8 cellular contexts compared by ENCODE assay signal in genomic region chr15:89206908-89207331, GRCh38. TPM values are rescaled to one million over a fixed set of nuclear protein-coding genes. Genes with fewer than 3 reads are reported as not detected.
A peak's percentile ranks its signal among the peaks of the same experiment; 100 is the strongest.
DNase-seq lines count a peak whose midpoint lies in the region; ATAC-seq and TF ChIP-seq lines count a peak whose summit lies in the region.

No MANE protein-coding gene starts in this region.

- DNase-seq in ELF-1 (ENCODE audit: low read depth, low spot score) (peak; percentile 94), H7 (peak; percentile 96), NCI-H1092 (lab: John Stamatoyannopoulos, UW) (peak; percentile 71), T1000 (lab: John Stamatoyannopoulos, UW) (peak; percentile 65), anterior cingulate cortex (lab: John Stamatoyannopoulos, UW) (peak in 56 of 58 donors; percentile 16 to 86 (median 64)), hepatocyte (ENCODE audit: low spot score) (peak; percentile 84), gastrocnemius medialis (peak; percentile 44 to 50)

- no peaks in the 10 kb centered on the region for H3K79me2 ChIP-seq in hepatocyte

- no peaks in the 10 kb centered on the region for H3K9me2 ChIP-seq in hepatocyte (replicated peaks; ENCODE audit: insufficient read depth)

- H3K4me1 ChIP-seq in hepatocyte (ENCODE audit: insufficient read depth) (no peaks in the 10 kb centered on the region), gastrocnemius medialis (peaks cover 0 to 3% of the 10 kb centered on the region in 2 donors)

- H3K27me3 ChIP-seq in H7 (ENCODE audit: control insufficient read depth, insufficient read depth, low read length) (no peaks in the 10 kb centered on the region), hepatocyte (no peaks in the 10 kb centered on the region), gastrocnemius medialis (no peaks in the 10 kb centered on the region)

- WGBS in hepatocyte (ENCODE audit: low lambda C conversion rate, missing lambda C conversion rate), result 9% methylated on average over 14 of the region's 14 CpGs

- ATAC-seq in gastrocnemius medialis, result peak; percentile 50 to 75
- ATAC-seq in GM19023 (IDR thresholded peaks at IDR 0.05; ENCODE audit: unreplicated experiment), result no peak

- no peak overlapping the region for H3K27ac ChIP-seq in hepatocyte
- H3K27ac ChIP-seq in gastrocnemius medialis, result no peak overlapping the region

- H3K4me3 ChIP-seq in H7 (ENCODE audit: insufficient read depth, low read depth, low read length) (no peak overlapping the region), hepatocyte (no peak overlapping the region), gastrocnemius medialis (peak overlapping the region in 2 of 4 donors; percentile 5 to 22)

- TF ChIP-seq POLR2A in gastrocnemius medialis (IDR thresholded peaks at IDR 0.05), result no peak

- H3K9me3 ChIP-seq in hepatocyte (ENCODE audit: low read depth) (no peaks in the 10 kb centered on the region), gastrocnemius medialis (no peaks in the 10 kb centered on the region)

- H2AFZ ChIP-seq in hepatocyte, result no peak overlapping the region

- TF ChIP-seq CTCF in hepatocyte (IDR thresholded peaks at IDR 0.05; ENCODE audit: poor library complexity) (peak; percentile 95), gastrocnemius medialis (IDR thresholded peaks at IDR 0.05 in 4 of 5, conservative IDR thresholded peaks at IDR 0.05 in 1 of 5) (peak; percentile 89 to 96 (median 94))

- no peaks in the 10 kb centered on the region for H4K20me1 ChIP-seq in hepatocyte (ENCODE audit: insufficient read depth, poor library complexity, severe bottlenecking)

- in situ Hi-C loops in gastrocnemius medialis (cut with MboI; ENCODE audit: low sequenced_read_pairs in 4 of 4), result loop anchor here in 1 of 4 donors (25.0 kb wide), 1 partner anchor 230 kb away; no protein-coding TSS in a partner anchor

- intact Hi-C loops in gastrocnemius medialis (cut with DNase I; ENCODE audit: low total_unique reads), result loop anchor here (1.0 to 2.0 kb wide), 3 partner anchors 36 to 224 kb away; partner anchors contain the start of gene FANCI

- peak overlapping the region; percentile 70 for H3K4me2 ChIP-seq in hepatocyte

- H3K36me3 ChIP-seq in H7 (replicated peaks; ENCODE audit: control insufficient read depth, insufficient read depth, low read length), result no peaks in the 10 kb centered on the region
- no peaks in the 10 kb centered on the region for H3K36me3 ChIP-seq in hepatocyte (replicated peaks; ENCODE audit: insufficient read depth, low read depth)
- no peaks in the 10 kb centered on the region for H3K36me3 ChIP-seq in gastrocnemius medialis

RNA-seq across cellular contexts. Expression of gene RLBP1, which starts 14.5 kb away (rescaled TPM):
- 0.15 TPM in 1 of 2 replicates, not detected in the other for total RNA-seq in H7 (2014; rRNA removed; shearing (Covaris generic))
- total RNA-seq in hepatocyte (not detected in 2 replicates), gastrocnemius medialis (not detected)
- polyA plus RNA-seq in hepatocyte, result not detected in 2 replicates

RNA-seq across cellular contexts. Expression of gene FANCI, which starts 36.9 kb away (rescaled TPM):
- total RNA-seq in H7 (2014; rRNA removed; shearing (Covaris generic)), result 54.4 and 69.6 TPM in 2 replicates
- total RNA-seq in hepatocyte (12.6 and 14.5 TPM in 2 replicates), gastrocnemius medialis (1 to 10 TPM in 3 of 4 donors, under 1 TPM in 1; 0.80 to 3.3 (median 2.7) TPM)
- 6.3 and 8.0 TPM in 2 replicates for polyA plus RNA-seq in hepatocyte
